20 cellular contexts compared by ENCODE assay signal in the genomic region with DNA sequence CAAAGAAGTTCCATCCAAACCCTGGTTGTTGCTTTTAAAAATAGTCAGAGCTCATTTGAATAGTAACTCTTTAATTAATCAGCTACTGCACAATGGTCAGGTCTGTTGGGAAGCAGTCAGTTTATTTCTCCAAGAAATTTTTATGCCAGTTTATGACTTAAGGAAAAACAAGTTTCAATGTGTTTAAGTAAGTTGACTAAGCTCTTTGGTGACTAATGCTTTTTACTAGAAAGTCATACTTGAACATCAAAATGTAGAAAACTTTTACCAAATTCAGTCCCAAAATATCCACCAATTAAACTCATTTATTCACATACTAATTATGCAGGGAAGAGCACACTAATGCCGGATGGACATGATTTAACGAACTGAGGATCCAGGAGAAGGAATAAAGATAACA. TPM values are rescaled to one million over a fixed set of nuclear protein-coding genes. Genes with fewer than 3 reads are reported as not detected.
DNase-seq lines count a peak whose midpoint lies in the region; ATAC-seq, FAIRE-seq and TF ChIP-seq lines count a peak whose summit lies in the region.
"Had no signal": no experiment of that assay in that cellular context is flagged by ENCODE, and none has a peak within 500 bp of the region (broad histone marks: within the 10 kb centered on the region; RNA-seq: fewer than 3 reads in every experiment).

No MANE protein-coding gene starts in this region.

- peak; percentile 75 for FAIRE-seq in H54 (lab: Jason Lieb, UNC)
- FAIRE-seq: GM12878, GM19239 had no signal

- no peaks in the 10 kb centered on the region for H3K36me3 ChIP-seq in RWPE2 (ENCODE audit: low read depth)
- H3K36me3 ChIP-seq: BLaER1 treated with 17β-estradiol and CSF1 and Interleukin-3, amounts not matched to agents 10 nM and 100 nM had no signal

- no peak overlapping the region for H3K27ac ChIP-seq in RWPE2 (ENCODE audit: poor library complexity, severe bottlenecking)
- H3K27ac ChIP-seq: BLaER1 treated with 17β-estradiol and CSF1 and Interleukin-3, amounts not matched to agents 10 nM and 100 nM had no signal

- ATAC-seq in RWPE2 (ENCODE audit: low read depth): peak; percentile 27; the same call in 1 of the 3 replicates
- ATAC-seq: GM12878, GM23338, Panc1 had no signal

- TF ChIP-seq POLR2A in H54 (IDR thresholded peaks at IDR 0.05; ENCODE audit: low read depth, low read length): no peak

- H3K4me1 ChIP-seq in RWPE2 (ENCODE audit: insufficient read depth, poor library complexity, severe bottlenecking): peaks cover 13% of the 10 kb centered on the region

- H3K4me3 ChIP-seq in RWPE2 (ENCODE audit: severe bottlenecking): no peak overlapping the region
- no peak overlapping the region for H3K4me3 ChIP-seq in fibroblast of mammary gland (ENCODE audit: control insufficient read depth, low read depth, low read length)
- H3K4me3 ChIP-seq: BLaER1 treated with 17β-estradiol and CSF1 and Interleukin-3, amounts not matched to agents 10 nM and 100 nM; GM12878; GM23338 had no signal

- no peaks in the 10 kb centered on the region for H3K9me3 ChIP-seq in RWPE2 (ENCODE audit: severe bottlenecking)

- DNase-seq in H54 (ENCODE audit: insufficient read length, low spot score) (no peak), RWPE2 (ENCODE audit: low spot score) (no peak), fibroblast of mammary gland (ENCODE audit: low read depth) (peak; percentile 50), renal cortical epithelial cell (ENCODE audit: low read depth) (peak; percentile 61), ureter (ENCODE audit: low spot score) (no peak), LoVo (ENCODE audit: low spot score) (no peak), NCI-H2196 treated with DMSO at 0.1 percent for 48 hours (lab: John Stamatoyannopoulos, UW; ENCODE audit: unreplicated experiment) (no peak)
- DNase-seq: KG1, MM.1S, NCI-H1105, NCI-H1694 treated with DMSO at 0.1 percent for 48 hours, NCI-H510A, NCI-H82, SHP77 treated with DMSO at 0.1 percent for 48 hours, SW 1271 had no signal

- TF ChIP-seq CTCF in RWPE2 (IDR thresholded peaks at IDR 0.05; ENCODE audit: poor library complexity, severe bottlenecking) (no peak), fibroblast of mammary gland (conservative IDR thresholded peaks at IDR 0.05; ENCODE audit: control insufficient read depth, insufficient read depth, low read depth, low read length) (no peak)

- no peaks in the 10 kb centered on the region for H3K27me3 ChIP-seq in RWPE2 (ENCODE audit: insufficient read depth, poor library complexity, severe bottlenecking)
- H3K27me3 ChIP-seq: BLaER1 treated with 17β-estradiol and CSF1 and Interleukin-3, amounts not matched to agents 10 nM and 100 nM had no signal

RNA-seq across cellular contexts. Expression of gene PRICKLE2, which starts 22.1 kb away (rescaled TPM):
- total RNA-seq in renal cortical epithelial cell (27.1 and 56.1 TPM in 2 replicates), ureter (43.7 TPM)

Comparison
In these comparisons a context has a peak if more than half of its experiments do, and no peak if none do; other contexts are left out.
1. DNase-seq: peak in fibroblast of mammary gland (single experiment) and renal cortical epithelial cell (single experiment); none in H54 (single experiment), RWPE2 (single experiment), ureter (single experiment), LoVo (single experiment) and NCI-H2196 treated with DMSO at 0.1 percent for 48 hours (single experiment).